Comparison of ENCODE assay signal across 9 cellular contexts in genomic region chr19:41998246-41999020, GRCh38. TPM values are rescaled to one million over a fixed set of nuclear protein-coding genes. Genes with fewer than 3 reads are reported as not detected.
DNase-seq lines count a peak whose midpoint lies in the region; ATAC-seq and FAIRE-seq lines count a peak whose summit lies in the region.
"Had no signal": no experiment of that assay in that cellular context is flagged by ENCODE, and none has a peak within 500 bp of the region (broad histone marks: within the 10 kb centered on the region; RNA-seq: fewer than 3 reads in every experiment).

No MANE protein-coding gene starts in this region.

- DNase-seq in NCI-H1092 treated with DMSO at 0.1 percent for 48 hours (lab: John Stamatoyannopoulos, UW) (peak; percentile 3), NCI-H1092 (lab: John Stamatoyannopoulos, UW) (no peak), NCI-H146 treated with DMSO at 0.1 percent for 48 hours (lab: John Stamatoyannopoulos, UW; ENCODE audit: unreplicated experiment) (peak; percentile 11), germinal center (ENCODE audit: low spot score) (peak; percentile 72), small intestine (peak; percentile 5), SIG-M5 treated with dmso at 0.1 percent for 504 hours (lab: John Stamatoyannopoulos, UW; ENCODE audit: unreplicated experiment) (no peak)
- peak; percentile 58 for DNase-seq in activated CD8-positive, alpha-beta memory T cell treated with anti-CD3 and anti-CD28 coated beads, Interleukin-2, amount 10 ng/mL, durations not matched to agents 7 days and 5 days

- CTCF ChIA-PET in activated CD8-positive, alpha-beta memory T cell treated with anti-CD3 and anti-CD28 coated beads, Interleukin-2, amount 10 ng/mL, durations not matched to agents 7 days and 5 days (lab: Charles Lee) = interaction anchor here (0.9 to 1.5 kb wide), 3 partner anchors 37 to 110 kb away, joined by 3 to 4 read pairs (median 3); no protein-coding TSS in a partner anchor

- no peak for FAIRE-seq in small intestine (lab: Jason Lieb, UNC)

- no peak overlapping the region for H3K27ac Mint-ChIP-seq in activated CD8-positive, alpha-beta memory T cell treated with anti-CD3 and anti-CD28 coated beads, Interleukin-2, amount 10 ng/mL, durations not matched to agents 7 days and 5 days
- H3K27ac Mint-ChIP-seq: CD4-positive, CD25-positive, alpha-beta regulatory T cell had no signal

- no peaks in the 10 kb centered on the region for H3K9me3 Mint-ChIP-seq in activated CD8-positive, alpha-beta memory T cell treated with anti-CD3 and anti-CD28 coated beads, Interleukin-2, amount 10 ng/mL, durations not matched to agents 7 days and 5 days (ENCODE audit: low read depth)

- H3K36me3 Mint-ChIP-seq in activated CD8-positive, alpha-beta memory T cell treated with anti-CD3 and anti-CD28 coated beads, Interleukin-2, amount 10 ng/mL, durations not matched to agents 7 days and 5 days = no peaks in the 10 kb centered on the region

- peaks cover 8 to 32% of the 10 kb centered on the region in 2 donors for H3K27me3 ChIP-seq in small intestine (ENCODE audit: control insufficient read depth in 2 of 2, insufficient read depth in 2 of 2, low read length in 2 of 2)

- ATAC-seq in activated CD8-positive, alpha-beta memory T cell treated with anti-CD3 and anti-CD28 coated beads, Interleukin-2, amount 10 ng/mL, durations not matched to agents 7 days and 5 days = no peak
- no peak for ATAC-seq in GM19324 (IDR thresholded peaks at IDR 0.05; ENCODE audit: low FRiP score, unreplicated experiment)

- H3K4me1 Mint-ChIP-seq in activated CD8-positive, alpha-beta memory T cell treated with anti-CD3 and anti-CD28 coated beads, Interleukin-2, amount 10 ng/mL, durations not matched to agents 7 days and 5 days = peaks cover 30% of the 10 kb centered on the region

- peak overlapping the region in 1 of 2 donors; percentile 9 for H3K4me3 ChIP-seq in small intestine (ENCODE audit: low read depth in 1 of 2, low read length in 2 of 2)

- H3K4me3 Mint-ChIP-seq in activated CD8-positive, alpha-beta memory T cell treated with anti-CD3 and anti-CD28 coated beads, Interleukin-2, amount 10 ng/mL, durations not matched to agents 7 days and 5 days = no peak overlapping the region

- H3K27ac ChIP-seq in small intestine (ENCODE audit: low read depth in 1 of 2, low read length in 1 of 2) = no peak overlapping the region

- H3K36me3 ChIP-seq in small intestine (ENCODE audit: control insufficient read depth in 2 of 2, insufficient read depth in 2 of 2, low read length in 2 of 2) = no peaks in the 10 kb centered on the region

- WGBS in small intestine, 3 donors = 2 to 7% (median 4%) methylated on average over 37 to 64 of the region's 64 CpGs

- H3K4me1 ChIP-seq in small intestine (ENCODE audit: control insufficient read depth in 2 of 2, insufficient read depth in 1 of 2, low read depth in 1 of 2, low read length in 1 of 2) = peaks cover 0 to 5% of the 10 kb centered on the region in 2 donors

- peaks cover 70% of the 10 kb centered on the region for H3K27me3 Mint-ChIP-seq in activated CD8-positive, alpha-beta memory T cell treated with anti-CD3 and anti-CD28 coated beads, Interleukin-2, amount 10 ng/mL, durations not matched to agents 7 days and 5 days

- H3K9me3 ChIP-seq in small intestine (ENCODE audit: control insufficient read depth, low read depth) = no peaks in the 10 kb centered on the region

RNA-seq across cellular contexts. Expression of gene ATP1A3, which starts 4.4 kb away (rescaled TPM):
- total RNA-seq in activated CD8-positive, alpha-beta memory T cell treated with anti-CD3 and anti-CD28 coated beads, Interleukin-2, amount 10 ng/mL, durations not matched to agents 7 days and 5 days = 1 to 10 TPM; 3.4 to 5.6 TPM
- 1 to 10 TPM in 1 of 3 donors, under 1 TPM in 1, not detected in 1; 0.81 to 4.3 TPM for polyA plus RNA-seq in small intestine

RNA-seq across cellular contexts. Expression of gene RABAC1, which starts 39.3 kb away (rescaled TPM):
- 10 to 100 TPM; 81.3 to 93.9 TPM for total RNA-seq in activated CD8-positive, alpha-beta memory T cell treated with anti-CD3 and anti-CD28 coated beads, Interleukin-2, amount 10 ng/mL, durations not matched to agents 7 days and 5 days
- 100 to 1,000 TPM; 183 to 227 (median 206) TPM for polyA plus RNA-seq in small intestine

Comparison
In these comparisons a context has a peak if more than half of its experiments do, and no peak if none do; other contexts are left out.
1. DNase-seq: peak in NCI-H1092 treated with DMSO at 0.1 percent for 48 hours (single experiment), NCI-H146 treated with DMSO at 0.1 percent for 48 hours (single experiment), activated CD8-positive, alpha-beta memory T cell treated with anti-CD3 and anti-CD28 coated beads, Interleukin-2, amount 10 ng/mL, durations not matched to agents 7 days and 5 days (single experiment), germinal center (single experiment) and small intestine (single experiment); none in NCI-H1092 (single experiment) and SIG-M5 treated with dmso at 0.1 percent for 504 hours (single experiment).